In the genomic region with DNA sequence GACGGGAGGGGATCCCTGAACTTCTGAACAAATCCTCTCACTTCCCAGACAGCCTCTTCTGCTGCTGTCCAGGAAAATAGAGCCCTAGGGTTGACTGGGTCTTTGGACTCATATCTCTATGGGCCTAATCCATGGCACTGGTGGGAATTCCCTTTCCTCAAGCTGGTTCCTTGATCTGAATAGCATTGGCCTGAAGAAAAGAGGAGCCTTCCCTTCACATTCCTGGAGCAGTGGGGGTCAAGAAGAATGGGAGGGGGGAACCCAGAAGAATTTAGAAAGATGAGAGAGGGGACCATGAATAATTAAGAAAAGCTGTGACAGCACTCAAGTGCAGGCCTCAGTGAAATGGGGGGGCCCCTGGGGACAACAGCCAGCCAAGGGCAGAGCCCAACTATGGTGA, we compare ENCODE assay signal across 12 cellular contexts.
"Had no signal": no experiment of that assay in that cellular context is flagged by ENCODE, and none has a peak within 500 bp of the region (broad histone marks: within the 10 kb centered on the region; RNA-seq: fewer than 3 reads in every experiment).

No MANE protein-coding gene starts in this region.

- H3K27ac ChIP-seq: dorsolateral prefrontal cortex, pancreas, WERI-Rb-1 had no signal

- H3K4me1 ChIP-seq: pancreas, tibial nerve had no signal

- DNase-seq: activated CD4-positive, alpha-beta T cell treated with anti-CD3 and anti-CD28 coated beads for 48 hours; activated CD8-positive, alpha-beta T cell treated with anti-CD3 and anti-CD28 coated beads for 36 hours; activated effector memory CD4-positive, alpha-beta T cell treated with anti-CD3 and anti-CD28 coated beads, Interleukin-2, amount 50 U/mL, for 16 hours; activated T-cell treated with anti-CD3 and anti-CD28 coated beads, Interleukin-2, amount 50 U/mL, for 48 hours; dorsolateral prefrontal cortex; endodermal cell; pancreas; T-helper 1 cell; WERI-Rb-1 had no signal

- H3K36me3 ChIP-seq: pancreas, WERI-Rb-1 had no signal

- ATAC-seq: activated CD8-positive, alpha-beta T cell treated with anti-CD3 and anti-CD28 coated beads for 36 hours; pancreas; SK-N-SH treated with all-trans-retinoic acid at 6 μM for 48 hours; stimulated activated effector memory CD8-positive, alpha-beta T cell treated with anti-CD3 and anti-CD28 coated beads, Interleukin-12 subunit alpha, Interleukin-12 subunit beta, amount 100 ng/mL, for 72 hours had no signal

- H3K27me3 ChIP-seq: pancreas, tibial nerve had no signal

- H3K4me3 ChIP-seq: dorsolateral prefrontal cortex, pancreas, tibial nerve had no signal

- H3K9me3 ChIP-seq: pancreas, tibial nerve had no signal
